ENCODE assay signal across 14 cellular contexts in genomic region chr5:151483176-151483575, GRCh38. TPM values are rescaled to one million over a fixed set of nuclear protein-coding genes. Genes with fewer than 3 reads are reported as not detected.
DNase-seq lines count a peak whose midpoint lies in the region; ATAC-seq, FAIRE-seq and TF ChIP-seq lines count a peak whose summit lies in the region.
"Had no signal": no experiment of that assay in that cellular context is flagged by ENCODE, and none has a peak within 500 bp of the region (broad histone marks: within the 10 kb centered on the region; RNA-seq: fewer than 3 reads in every experiment).

No MANE protein-coding gene starts in this region.

- H3F3A ChIP-seq in Loucy (ENCODE audit: low read depth): no peaks in the 10 kb centered on the region

- no peak overlapping the region for H2BK20ac ChIP-seq in H1 (ENCODE audit: low read length)

- BruUV-seq in OCI-LY7 (replicated peaks; lab: Mats Ljungman, UMichigan): no TSS peak

- H3K9me2 ChIP-seq in Loucy (replicated peaks; ENCODE audit: low read depth, low read length) (no peaks in the 10 kb centered on the region), OCI-LY7 (ENCODE audit: insufficient read depth, low read length) (no peaks in the 10 kb centered on the region)

- TF ChIP-seq POLR2A in H1 (IDR thresholded peaks at IDR 0.05; ENCODE audit: control extremely low read depth in 1 of 2, low read depth in 2 of 2, low read length in 2 of 2): no peak

- H2BK5ac ChIP-seq in H1 (ENCODE audit: low read depth, low read length) (no peak overlapping the region), mesenchymal stem cell (ENCODE audit: low read depth, low read length, poor library complexity, severe bottlenecking) (no peak overlapping the region)

- CTCF ChIA-PET in H1 (lab: Charles Lee; ENCODE audit: partially characterized antibody) (interaction anchor here (0.8 to 1.8 kb wide), 5 partner anchors 15 to 169 kb away, joined by 3 to 11 read pairs (median 5); partner anchors contain the start of gene SLC36A1), OCI-LY7 (lab: Charles Lee; ENCODE audit: unreplicated experiment) (interaction anchor here (0.6 kb wide), 1 partner anchor 38 kb away, joined by 3 read pairs; no protein-coding TSS in a partner anchor)

- H4K20me1 ChIP-seq in Loucy (ENCODE audit: insufficient read depth, low read length, poor library complexity, severe bottlenecking) (no peaks in the 10 kb centered on the region), H1 (replicated peaks in 1 of 2; ENCODE audit: control insufficient read depth in 1 of 2, insufficient read depth in 2 of 2, low read length in 2 of 2) (no peaks in the 10 kb centered on the region), OCI-LY7 (ENCODE audit: insufficient read depth, low read length) (no peaks in the 10 kb centered on the region)

- H3K4me1 ChIP-seq in Loucy (ENCODE audit: insufficient read depth, low read length, poor library complexity, severe bottlenecking) (peaks cover 9% of the 10 kb centered on the region), H1 (replicated peaks in 1 of 4; ENCODE audit: control insufficient read depth in 3 of 4, insufficient read depth in 4 of 4, low read length in 3 of 4) (peaks cover 0 to 18% (median 11%) of the 10 kb centered on the region in 4 experiments; a peak in 2 of 7 replicates), mesenchymal stem cell (ENCODE audit: control insufficient read depth, insufficient read depth, low read depth, low read length) (no peaks in the 10 kb centered on the region), OCI-LY7 (ENCODE audit: insufficient read depth, low read length, poor library complexity, severe bottlenecking) (no peaks in the 10 kb centered on the region)

- no peaks in the 10 kb centered on the region for H3K27me3 ChIP-seq in Loucy (ENCODE audit: insufficient read depth, low read length, poor library complexity, severe bottlenecking)
- no peaks in the 10 kb centered on the region for H3K27me3 ChIP-seq in H1 (replicated peaks in 1 of 4; ENCODE audit: control insufficient read depth in 3 of 4, extremely low read depth in 1 of 4, insufficient read depth in 3 of 4, low read length in 3 of 4)
- H3K27me3 ChIP-seq in mesenchymal stem cell (ENCODE audit: control insufficient read depth in 1 of 2, insufficient read depth in 1 of 2, low read length in 2 of 2): no peaks in the 10 kb centered on the region

- H3K9me3 ChIP-seq in Loucy (ENCODE audit: insufficient read depth, low read depth, low read length) (no peaks in the 10 kb centered on the region), H1 (ENCODE audit: insufficient read depth in 2 of 2, low read depth in 1 of 2, low read length in 1 of 2) (no peaks in the 10 kb centered on the region), mesenchymal stem cell (ENCODE audit: control insufficient read depth, low read length) (no peaks in the 10 kb centered on the region), OCI-LY7 (ENCODE audit: low read length) (no peaks in the 10 kb centered on the region)

- H3K14ac ChIP-seq in H1 (ENCODE audit: insufficient read length): no peak overlapping the region
- H3K14ac ChIP-seq in mesenchymal stem cell (ENCODE audit: low read length in 2 of 2): no peak overlapping the region

- H2BK15ac ChIP-seq in H1 (ENCODE audit: low read length) (no peak overlapping the region), mesenchymal stem cell (ENCODE audit: low read depth, poor library complexity, severe bottlenecking) (no peak overlapping the region)

- H3K56ac ChIP-seq in H1 (replicated peaks; ENCODE audit: insufficient read length, low read depth, low read length): no peak overlapping the region

- no peak overlapping the region for H3K9ac ChIP-seq in Loucy (ENCODE audit: low read depth, low read length, poor library complexity, severe bottlenecking)
- H3K9ac ChIP-seq in H1 (replicated peaks in 1 of 4; ENCODE audit: extremely low read depth in 1 of 4, low read depth in 3 of 4, low read length in 3 of 4): no peak overlapping the region
- no peak overlapping the region for H3K9ac ChIP-seq in mesenchymal stem cell (ENCODE audit: low read length)

- POLR2A ChIA-PET in H1 (lab: Charles Lee; ENCODE audit: partially characterized antibody) (interaction anchor here (1.7 kb wide), 1 partner anchor 13 kb away, joined by 6 read pairs; no protein-coding TSS in a partner anchor), OCI-LY7 (lab: Charles Lee) (no interaction called here)

- H4K91ac ChIP-seq in H1 (replicated peaks; ENCODE audit: insufficient read length, low read length) (no peak overlapping the region), mesenchymal stem cell (ENCODE audit: low read length) (no peak overlapping the region)

- no peak for ATAC-seq in GM18861 (IDR thresholded peaks at IDR 0.05; ENCODE audit: unreplicated experiment)

- peak overlapping the region; percentile 60; the same call in 1 of the 2 replicates for H2AFZ ChIP-seq in Loucy (ENCODE audit: low read length)
- H2AFZ ChIP-seq in H1 (ENCODE audit: low read length): 0 out of 2 replicates have a peak overlapping the region, but pooled peaks have one; percentile 1
- H2AFZ ChIP-seq in mesenchymal stem cell (ENCODE audit: low read depth, low read length): no peak overlapping the region
- no peak overlapping the region for H2AFZ ChIP-seq in OCI-LY7 (ENCODE audit: low read length)

- H4K8ac ChIP-seq in H1 (ENCODE audit: extremely low read depth, insufficient read depth, low read length) (no peak overlapping the region), mesenchymal stem cell (ENCODE audit: low read length) (no peak overlapping the region)

- H3K4ac ChIP-seq in H1 (replicated peaks; ENCODE audit: insufficient read length, low read depth, low read length) (no peak overlapping the region), mesenchymal stem cell (ENCODE audit: low read depth in 1 of 2, low read length in 2 of 2) (no peak overlapping the region)

- H2AK5ac ChIP-seq in H1 (ENCODE audit: low read depth, low read length) (no peak overlapping the region), mesenchymal stem cell (ENCODE audit: low read length, severe bottlenecking) (no peak overlapping the region)

- no peak overlapping the region for H4K5ac ChIP-seq in H1 (ENCODE audit: insufficient read length, low read depth, low read length)

- TF ChIP-seq CTCF in AG10803 (conservative IDR thresholded peaks at IDR 0.05; ENCODE audit: low read length) (no peak), Loucy (conservative IDR thresholded peaks at IDR 0.05; ENCODE audit: low read length) (no peak), H1 (IDR thresholded peaks at IDR 0.05; ENCODE audit: control extremely low read depth in 1 of 3, insufficient read depth in 1 of 3, low read depth in 1 of 3, low read length in 3 of 3) (no peak), OCI-LY7 (conservative IDR thresholded peaks at IDR 0.05; ENCODE audit: low read length) (no peak)

- FAIRE-seq in H1 (lab: Jason Lieb, UNC): no peak

- H3K4me2 ChIP-seq in Loucy (ENCODE audit: low read depth, low read length, poor library complexity, severe bottlenecking) (no peak overlapping the region), H1 (ENCODE audit: insufficient read depth in 1 of 2, low read depth in 2 of 2, low read length in 2 of 2) (peak overlapping the region; percentile 33 to 56; a peak in 3 of 4 replicates), mesenchymal stem cell (ENCODE audit: low read length, poor library complexity, severe bottlenecking) (no peak overlapping the region), OCI-LY7 (ENCODE audit: low read length) (no peak overlapping the region)

- H3K36me3 ChIP-seq in Loucy (ENCODE audit: insufficient read depth, low read length) (no peaks in the 10 kb centered on the region), H1 (ENCODE audit: control insufficient read depth in 2 of 4, insufficient read depth in 4 of 4, low read length in 3 of 4) (no peaks in the 10 kb centered on the region; a peak in 1 of 8 replicates), mesenchymal stem cell (ENCODE audit: control insufficient read depth in 1 of 2, insufficient read depth in 2 of 2, low read depth in 1 of 2, low read length in 2 of 2) (peaks cover 22 to 58% of the 10 kb centered on the region in 2 experiments), OCI-LY7 (ENCODE audit: insufficient read depth, low read length) (peaks cover 18% of the 10 kb centered on the region)

- H3K79me2 ChIP-seq in Loucy (ENCODE audit: insufficient read depth, low read length) (no peaks in the 10 kb centered on the region), H1 (ENCODE audit: control insufficient read depth in 1 of 2, insufficient read depth in 2 of 2, low read length in 2 of 2) (no peaks in the 10 kb centered on the region), OCI-LY7 (ENCODE audit: insufficient read depth, low read depth, low read length) (no peaks in the 10 kb centered on the region)

- TF ChIP-seq EP300 in H1 (IDR thresholded peaks at IDR 0.05; ENCODE audit: borderline replicate concordance in 1 of 2, low read depth in 2 of 2, low read length in 2 of 2): no peak

- H3K23ac ChIP-seq in H1 (ENCODE audit: insufficient read length): no peak overlapping the region
- no peak overlapping the region for H3K23ac ChIP-seq in mesenchymal stem cell (ENCODE audit: low read length in 2 of 2)

- H3K79me1 ChIP-seq in H1 (ENCODE audit: low read depth, low read length) (no peaks in the 10 kb centered on the region), mesenchymal stem cell (replicated peaks; ENCODE audit: low read length, poor library complexity, severe bottlenecking) (no peaks in the 10 kb centered on the region)

- H3K18ac ChIP-seq in H1 (ENCODE audit: extremely low read depth, low read length): no peak overlapping the region
- no peak overlapping the region for H3K18ac ChIP-seq in mesenchymal stem cell (ENCODE audit: low read depth in 1 of 2, low read length in 2 of 2)

- H3K27ac ChIP-seq in H1 (ENCODE audit: low read depth, low read length) (no peak overlapping the region), mesenchymal stem cell (ENCODE audit: low read length, poor library complexity, severe bottlenecking) (no peak overlapping the region), OCI-LY7 (ENCODE audit: low read depth, low read length, poor library complexity, severe bottlenecking) (no peak overlapping the region)

- H3K4me3 ChIP-seq in AG10803 (ENCODE audit: low read length) (no peak overlapping the region), Loucy (ENCODE audit: low read length, poor library complexity, severe bottlenecking) (no peak overlapping the region), H1 (ENCODE audit: extremely low read depth in 1 of 4, insufficient read depth in 2 of 4, low read depth in 3 of 4, low read length in 4 of 4) (0 out of 8 replicates have a peak overlapping the region, but pooled peaks of 2 of the 4 experiments have one; percentile 8 to 12), mesenchymal stem cell (ENCODE audit: insufficient read depth in 1 of 2, low read depth in 1 of 2, low read length in 2 of 2) (no peak overlapping the region), OCI-LY7 (ENCODE audit: low read depth, low read length, poor library complexity, severe bottlenecking) (no peak overlapping the region)
- H3K4me3 ChIP-seq: coronary artery, skin epidermis had no signal

- TF ChIP-seq RAD21 in H1 (IDR thresholded peaks at IDR 0.05 in 1 of 2, conservative IDR thresholded peaks at IDR 0.05 in 1 of 2; ENCODE audit: low read depth in 2 of 2, low read length in 2 of 2): no peak

- intact Hi-C loops in OCI-LY7 (cut with micrococcal nuclease; ENCODE audit: unreplicated experiment): no loop called here

- peaks cover 3% of the 10 kb centered on the region; the same call in 1 of the 2 replicates for H3K23me2 ChIP-seq in H1 (ENCODE audit: low read depth, low read length)

- 59% methylated on average over 3 of the region's 3 CpGs; no CpG with 5 or more reads in 1 of the 2 experiments for WGBS in H1 (ENCODE audit: extremely low coverage in 1 of 2, insufficient coverage in 1 of 2, insufficient read length in 1 of 2, insufficient replicate concordance in 2 of 2, low coverage in 1 of 2, low lambda C conversion rate in 2 of 2, missing lambda C conversion rate in 1 of 2), 2 experiments
- WGBS in mesenchymal stem cell: 77% methylated on average over 3 of the region's 3 CpGs

- H2BK120ac ChIP-seq in H1 (replicated peaks; ENCODE audit: low read depth, low read length): no peak overlapping the region
- H2BK120ac ChIP-seq in mesenchymal stem cell (ENCODE audit: low read depth, low read length): no peak overlapping the region

- H2BK12ac ChIP-seq in H1 (ENCODE audit: low read depth, low read length) (no peak overlapping the region), mesenchymal stem cell (ENCODE audit: low read length in 2 of 2) (no peak overlapping the region)

- DNase-seq in AG10803 (ENCODE audit: low read depth) (peak; percentile 79), H1 (ENCODE audit: low read depth in 1 of 2, low spot score in 2 of 2) (no peak), mesenchymal stem cell (peak; percentile 65), ecto neural progenitor cell (ENCODE audit: low spot score) (no peak), OCI-LY7 (ENCODE audit: low spot score) (no peak), NCI-H1092 treated with DMSO at 0.1 percent for 48 hours (lab: John Stamatoyannopoulos, UW) (no peak)
- DNase-seq: activated naive CD4-positive, alpha-beta T cell treated with anti-CD3 and anti-CD28 coated beads for 36 hours; NCI-H2029 treated with DMSO at 0.1 percent for 48 hours; OCI-M1; T-helper 2 cell had no signal

RNA-seq across cellular contexts. Expression of gene SLC36A1, which starts 35.8 kb away (rescaled TPM):
- 6.6 and 9.1 TPM in 2 replicates for total RNA-seq in H1 (2021; fragmentation: NEBNext Ultra II Directional; extraction: Animal tissue kit (Norgen Biotek cat#: 25700))
- 9.6 and 13.3 TPM in 2 replicates for polyA plus RNA-seq in H1 (2011; rRNA removed)
- 8.5 TPM for polyA plus RNA-seq in H1 (2011; cell fraction: cytosol; rRNA removed)
- polyA plus RNA-seq in H1 (2011; cell fraction: nucleus; rRNA removed): 23.6 TPM
- 4.6 to 6.2 TPM (median 5.4 TPM) in 4 replicates for polyA plus RNA-seq in H1 (2012, experiment 1 of 2)
- polyA plus RNA-seq in H1 (2012, experiment 2 of 2): 2.6 TPM
- polyA plus RNA-seq in H1 (2013, experiment 1 of 2): 7.7 TPM
- polyA plus RNA-seq in H1 (2013, experiment 2 of 2): 6.7 TPM
- polyA minus RNA-seq in H1 (2011; rRNA and poly(A)+ RNA removed): 22.6 and 27.2 TPM in 2 replicates
- polyA minus RNA-seq in H1 (2011; cell fraction: cytosol; rRNA and poly(A)+ RNA removed): 12.4 TPM
- 18.1 TPM for polyA minus RNA-seq in H1 (2011; cell fraction: nucleus; rRNA and poly(A)+ RNA removed)
- 14.9 TPM for polyA plus RNA-seq in mesenchymal stem cell (2013, experiment 1 of 2)
- polyA plus RNA-seq in mesenchymal stem cell (2013, experiment 2 of 2): 13.9 TPM
- 6.7 and 11.6 TPM in 2 replicates for total RNA-seq in OCI-LY7 (2014; rRNA removed; shearing (Covaris generic))
- total RNA-seq in OCI-LY7 (2022): 11.9 and 12.1 TPM in 2 replicates

Comparison
In these comparisons a context has a peak if more than half of its experiments do, and no peak if none do; other contexts are left out.
1. DNase-seq: peak in AG10803 (single experiment) and mesenchymal stem cell (single experiment); none in H1 (0 of 2), ecto neural progenitor cell (single experiment), OCI-LY7 (single experiment) and NCI-H1092 treated with DMSO at 0.1 percent for 48 hours (single experiment).
2. H2AFZ ChIP-seq: peak in Loucy (single experiment) and H1 (single experiment); none in mesenchymal stem cell (single experiment) and OCI-LY7 (single experiment).
3. H3K4me2 ChIP-seq: peak in H1 (2 of 2); none in Loucy (single experiment), mesenchymal stem cell (single experiment) and OCI-LY7 (single experiment).